In the genomic region with DNA sequence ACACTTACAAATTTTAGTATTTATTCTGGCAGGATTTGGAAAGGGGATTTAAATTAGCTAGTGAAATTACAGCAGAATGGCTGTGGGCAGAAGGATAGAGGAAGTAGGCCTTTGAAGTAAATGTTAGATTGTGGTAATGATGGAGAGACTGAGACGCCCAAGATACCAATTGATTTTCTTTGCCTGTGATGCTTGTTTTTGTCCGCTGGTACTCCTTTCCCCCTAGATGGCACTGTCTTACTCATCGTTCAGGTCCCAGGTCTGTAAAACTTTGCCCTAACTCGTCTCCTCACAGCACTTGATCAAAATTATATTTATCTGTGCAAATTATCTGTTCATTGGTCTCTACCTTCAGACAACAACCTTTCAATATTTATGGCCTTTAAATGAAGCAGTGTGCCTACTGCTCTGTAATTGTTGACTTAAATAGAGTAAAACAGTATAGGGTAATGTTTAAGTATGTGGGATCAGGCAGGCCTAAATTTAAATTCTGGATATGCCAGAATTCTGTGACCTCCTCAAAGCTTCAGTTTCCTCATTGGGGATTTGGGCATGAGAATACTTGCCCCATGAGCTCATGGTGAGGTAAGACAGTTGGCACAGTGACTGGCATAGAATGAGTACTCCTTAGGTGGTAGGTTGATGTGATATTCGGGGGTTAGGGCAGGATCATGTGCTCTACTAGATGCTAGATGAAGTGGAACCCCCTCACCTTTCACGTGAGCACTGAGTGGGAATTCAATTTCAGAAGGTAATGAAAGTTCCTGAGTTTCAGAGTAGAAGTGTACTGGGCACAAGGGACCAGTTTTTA, we compare ENCODE assay signal across 8 cellular contexts.
DNase-seq lines count a peak whose midpoint lies in the region; ATAC-seq and TF ChIP-seq lines count a peak whose summit lies in the region.

No MANE protein-coding gene starts in this region.

- H3K36me3 ChIP-seq in GM06990 (ENCODE audit: control insufficient read depth, insufficient read depth, low read length), result no peaks in the 10 kb centered on the region; the same call in 1 of the 2 replicates

- H3K4me3 ChIP-seq in GM06990 (replicated peaks; ENCODE audit: low read depth, low read length) (no peak overlapping the region), skin epidermis (no peak overlapping the region)

- H3K27ac ChIP-seq in epithelial cell of prostate, result peak overlapping the region; percentile 78
- peak overlapping the region in 17 of 21 experiments; percentile 0 to 61 (median 16) for H3K27ac ChIP-seq in skin epidermis

- DNase-seq in GM06990 (ENCODE audit: extremely low read depth, insufficient read length) (no peak), SW480 (ENCODE audit: low spot score) (peak; percentile 12), epithelial cell of prostate (ENCODE audit: low read depth, low spot score) (no peak), SHP77 treated with DMSO at 0.1 percent for 48 hours (lab: John Stamatoyannopoulos, UW) (no peak), NCI-H1092 treated with DMSO at 0.1 percent for 48 hours (lab: John Stamatoyannopoulos, UW) (no peak)

- TF ChIP-seq CTCF in GM06990 (IDR thresholded peaks at IDR 0.05; ENCODE audit: insufficient read depth, low read length, poor library complexity, severe bottlenecking), result peak; percentile 75

- peak; percentile 64 for ATAC-seq in GM19467 (IDR thresholded peaks at IDR 0.05; ENCODE audit: unreplicated experiment)
- ATAC-seq in HG03442 (IDR thresholded peaks at IDR 0.05; ENCODE audit: unreplicated experiment), result peak; percentile 68

- H3K27me3 ChIP-seq in GM06990 (replicated peaks; ENCODE audit: control insufficient read depth, insufficient read depth, low read length), result no peaks in the 10 kb centered on the region
